ENCODE assay signal across 8 cellular contexts in genomic region chr13:23159205-23159586, GRCh38. TPM values are rescaled to one million over a fixed set of nuclear protein-coding genes. Genes with fewer than 3 reads are reported as not detected.
A peak's percentile ranks its signal among the peaks of the same experiment; 100 is the strongest.
DNase-seq lines count a peak whose midpoint lies in the region; ATAC-seq, FAIRE-seq and TF ChIP-seq lines count a peak whose summit lies in the region.

No MANE protein-coding gene starts in this region.

- no peaks in the 10 kb centered on the region for H3K36me3 ChIP-seq in ascending aorta

- DNase-seq in D341Med (ENCODE audit: low spot score) = peak; percentile 45
- peak; percentile 3 for DNase-seq in HK-2 (ENCODE audit: unreplicated experiment)
- peak in 1 of 2 donors; percentile 74 for DNase-seq in ascending aorta (ENCODE audit: low spot score in 2 of 2)
- DNase-seq in iris pigment epithelial cell (ENCODE audit: low read depth) = peak; percentile 35
- peak; percentile 12 to 22 for DNase-seq in stimulated activated naive CD8-positive, alpha-beta T cell treated with anti-CD3 and anti-CD28 coated beads, Interleukin-15, amount 100 ng/mL, for 72 hours
- no peak for DNase-seq in mucosa of gallbladder (ENCODE audit: low spot score)
- DNase-seq in frontal cortex (ENCODE audit: low spot score in 2 of 2) = no peak

- H3K4me3 ChIP-seq in ascending aorta = peak overlapping the region; percentile 46 to 60

- H3K27ac Mint-ChIP-seq in stimulated activated naive CD8-positive, alpha-beta T cell treated with anti-CD3 and anti-CD28 coated beads, Interleukin-15, amount 100 ng/mL, for 72 hours = no peak overlapping the region

- H3K27me3 Mint-ChIP-seq in stimulated activated naive CD8-positive, alpha-beta T cell treated with anti-CD3 and anti-CD28 coated beads, Interleukin-15, amount 100 ng/mL, for 72 hours = peaks cover 39% of the 10 kb centered on the region

- peak overlapping the region; percentile 35 to 47 for H3K4me3 Mint-ChIP-seq in stimulated activated naive CD8-positive, alpha-beta T cell treated with anti-CD3 and anti-CD28 coated beads, Interleukin-15, amount 100 ng/mL, for 72 hours

- peaks cover 4 to 7% of the 10 kb centered on the region in 2 donors for H3K9me3 Mint-ChIP-seq in stimulated activated naive CD8-positive, alpha-beta T cell treated with anti-CD3 and anti-CD28 coated beads, Interleukin-15, amount 100 ng/mL, for 72 hours

- H3K27ac ChIP-seq in ascending aorta = no peak overlapping the region

- no peaks in the 10 kb centered on the region for H3K9me3 ChIP-seq in ascending aorta

- no peaks in the 10 kb centered on the region for H3K4me1 ChIP-seq in ascending aorta

- peak in 2 of 3 experiments; percentile 45 to 49 for TF ChIP-seq CTCF in ascending aorta (IDR thresholded peaks at IDR 0.05)

- H3K4me1 Mint-ChIP-seq in stimulated activated naive CD8-positive, alpha-beta T cell treated with anti-CD3 and anti-CD28 coated beads, Interleukin-15, amount 100 ng/mL, for 72 hours = peaks cover 16% of the 10 kb centered on the region

- no peaks in the 10 kb centered on the region for H3K27me3 ChIP-seq in ascending aorta

- ATAC-seq in stimulated activated naive CD8-positive, alpha-beta T cell treated with anti-CD3 and anti-CD28 coated beads, Interleukin-15, amount 100 ng/mL, for 72 hours = peak; percentile 42
- ATAC-seq in HG03460 (IDR thresholded peaks at IDR 0.05; ENCODE audit: unreplicated experiment) = no peak

- FAIRE-seq in frontal cortex (lab: Jason Lieb, UNC) = no peak

- intact Hi-C loops in ascending aorta (cut with DNase I) = no loop called here

RNA-seq across cellular contexts. Expression of gene SGCG, which starts 21.6 kb away (rescaled TPM):
- total RNA-seq in ascending aorta (not detected), mucosa of gallbladder (0.20 TPM), frontal cortex (0.82 TPM)

Comparison
In these comparisons a context has a peak if more than half of its experiments do, and no peak if none do; other contexts are left out.
1. DNase-seq: peak in D341Med (single experiment), HK-2 (single experiment), iris pigment epithelial cell (single experiment) and stimulated activated naive CD8-positive, alpha-beta T cell treated with anti-CD3 and anti-CD28 coated beads, Interleukin-15, amount 100 ng/mL, for 72 hours (2 of 2); none in mucosa of gallbladder (single experiment) and frontal cortex (0 of 2).